24 cellular contexts compared by ENCODE assay signal in genomic region chr19:467554-467953, GRCh38. TPM values are rescaled to one million over a fixed set of nuclear protein-coding genes. Genes with fewer than 3 reads are reported as not detected.
"Had no signal": no experiment of that assay in that cellular context is flagged by ENCODE, and none has a peak within 500 bp of the region (broad histone marks: within the 10 kb centered on the region; RNA-seq: fewer than 3 reads in every experiment).

No MANE protein-coding gene starts in this region.

- H3K9ac ChIP-seq: SK-N-SH had no signal

- FAIRE-seq: HepG2, RCC 7860 had no signal

- H3K27me3 ChIP-seq: MG63 had no signal

- H3K4me3 ChIP-seq: MG63 had no signal

- H3K4me2 ChIP-seq: SK-N-SH had no signal

- DNase-seq: IMR-90, Karpas-422, KG1, MG63, NCI-H1092, NCI-H1105 treated with DMSO at 0.1 percent for 48 hours, NCI-H1417 treated with DMSO at 0.1 percent for 48 hours, NCI-H146, NCI-H1694 treated with DMSO at 0.1 percent for 48 hours, NCI-H1930, NCI-H2081, NCI-H2107, NCI-H2227 treated with DMSO at 0.1 percent for 48 hours, NCI-H510A, NCI-H524 treated with DMSO at 0.1 percent for 48 hours, NCI-H69, NCI-H774, RPMI8226, SHP77, SK-N-SH had no signal

- ATAC-seq: HepG2 had no signal

- H3K36me3 ChIP-seq: MG63 had no signal

- H3K9me3 ChIP-seq: MG63, SK-N-SH had no signal

RNA-seq across cellular contexts. Expression of gene SHC2, which starts 6.7 kb away (rescaled TPM):
- total RNA-seq: IMR-90 had no signal

RNA-seq across cellular contexts. Expression of gene MADCAM1, which starts 28.7 kb away (rescaled TPM):
- total RNA-seq: HT1080, IMR-90, SK-MEL-5 had no signal

RNA-seq across cellular contexts. Expression of gene C2CD4C, which starts 58.6 kb away (rescaled TPM):
- total RNA-seq: HepG2 had no signal
- polyA plus RNA-seq: HepG2 had no signal
